In the genomic region with DNA sequence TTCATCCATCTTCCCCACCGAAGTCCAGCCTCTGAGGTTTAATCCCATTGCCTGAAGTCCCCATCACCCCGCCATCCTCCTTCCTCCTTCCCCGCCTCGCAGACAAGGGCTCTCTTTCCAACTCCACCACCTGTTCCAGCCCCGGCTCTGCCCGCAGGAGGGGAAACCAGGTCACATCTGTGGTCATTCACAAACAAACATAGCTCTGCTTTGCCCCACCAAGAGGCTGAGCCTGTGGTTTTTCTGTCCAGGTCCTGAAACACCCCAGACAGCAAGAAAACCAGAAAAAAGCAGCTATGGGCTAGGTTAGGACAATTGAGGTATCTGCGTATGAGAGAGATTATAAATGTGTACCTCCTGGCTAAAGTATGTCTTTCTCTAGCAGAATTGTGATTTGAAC, we compare ENCODE assay signal across 1 cellular context.
TF ChIP-seq lines count a peak whose summit lies in the region.

No MANE protein-coding gene starts in this region.

TF ChIP-seq in IMR-90, 13 proteins besides CTCF, POLR2A, EP300 and RAD21 (continued from another document):
- TF ChIP-seq, protein P1, sequence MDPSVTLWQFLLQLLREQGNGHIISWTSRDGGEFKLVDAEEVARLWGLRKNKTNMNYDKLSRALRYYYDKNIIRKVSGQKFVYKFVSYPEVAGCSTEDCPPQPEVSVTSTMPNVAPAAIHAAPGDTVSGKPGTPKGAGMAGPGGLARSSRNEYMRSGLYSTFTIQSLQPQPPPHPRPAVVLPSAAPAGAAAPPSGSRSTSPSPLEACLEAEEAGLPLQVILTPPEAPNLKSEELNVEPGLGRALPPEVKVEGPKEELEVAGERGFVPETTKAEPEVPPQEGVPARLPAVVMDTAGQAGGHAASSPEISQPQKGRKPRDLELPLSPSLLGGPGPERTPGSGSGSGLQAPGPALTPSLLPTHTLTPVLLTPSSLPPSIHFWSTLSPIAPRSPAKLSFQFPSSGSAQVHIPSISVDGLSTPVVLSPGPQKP (IDR thresholded peaks at IDR 0.05; ENCODE audit: borderline replicate concordance, low read depth, low read length): no peak
